ENCODE assay signal across 12 cellular contexts in genomic region chr13:51620165-51620983, GRCh38. TPM values are rescaled to one million over a fixed set of nuclear protein-coding genes. Genes with fewer than 3 reads are reported as not detected.
DNase-seq lines count a peak whose midpoint lies in the region; ATAC-seq and TF ChIP-seq lines count a peak whose summit lies in the region.
"Had no signal": no experiment of that assay in that cellular context is flagged by ENCODE, and none has a peak within 500 bp of the region (broad histone marks: within the 10 kb centered on the region; RNA-seq: fewer than 3 reads in every experiment).

No MANE protein-coding gene starts in this region.

- TF ChIP-seq POLR2A in IMR-90 (IDR thresholded peaks at IDR 0.05; ENCODE audit: low read depth, low read length) (no peak), tibial nerve (IDR thresholded peaks at IDR 0.05) (no peak)

- ATAC-seq in IMR-90 (ENCODE audit: low read depth) = no peak
- ATAC-seq in activated naive CD8-positive, alpha-beta T cell treated with anti-CD3 and anti-CD28 coated beads, Interleukin-2, amount 50 U/mL, for 24 hours = no peak
- no peak for ATAC-seq in stimulated activated naive B cell treated with anti-CD40 and anti-IgM and Interleukin-4, amounts not matched to agents 10 μg/mL and 1 μg/mL and 100 μg/mL, for 72 hours (replicated peaks)
- no peak for ATAC-seq in HG02840 (IDR thresholded peaks at IDR 0.05; ENCODE audit: low FRiP score, unreplicated experiment)

- in situ Hi-C loops in IMR-90 (cut with MboI; ENCODE audit: low sequenced_read_pairs) = no loop called here

- no peak overlapping the region for H3K4me2 ChIP-seq in IMR-90 (ENCODE audit: low read depth, low read length)

- peak overlapping the region; percentile 20 for H3K4ac ChIP-seq in IMR-90 (ENCODE audit: low read depth, low read length)

- peaks cover 43% of the 10 kb centered on the region for H3K4me1 Mint-ChIP-seq in activated naive CD8-positive, alpha-beta T cell treated with anti-CD3 and anti-CD28 coated beads, Interleukin-2, amount 50 U/mL, for 24 hours
- H3K4me1 Mint-ChIP-seq in stimulated activated naive B cell treated with anti-CD40 and anti-IgM and Interleukin-4, amounts not matched to agents 10 μg/mL and 1 μg/mL and 100 μg/mL, for 72 hours = peaks cover 27 to 35% of the 10 kb centered on the region in 2 donors

- peak overlapping the region; percentile 41 for H2BK120ac ChIP-seq in IMR-90 (ENCODE audit: low read depth, low read length)

- peaks cover 46 to 82% of the 10 kb centered on the region in 2 experiments for H3K79me1 ChIP-seq in IMR-90 (ENCODE audit: low read depth in 1 of 2, low read length in 2 of 2)

- H2BK20ac ChIP-seq in IMR-90 (ENCODE audit: low read depth, low read length) = peak overlapping the region; percentile 55; the same call in 1 of the 2 replicates

- no peak overlapping the region for H2AFZ ChIP-seq in IMR-90 (replicated peaks; ENCODE audit: low read length, poor library complexity)

- H3K4me3 ChIP-seq in IMR-90 (ENCODE audit: insufficient read depth, low read depth, low read length) (no peak overlapping the region), left ventricle myocardium inferior (no peak overlapping the region), tibial nerve (no peak overlapping the region)
- H3K4me3 ChIP-seq: ovary had no signal

- no peak for DNase-seq in IMR-90
- DNase-seq in activated naive CD8-positive, alpha-beta T cell treated with anti-CD3 and anti-CD28 coated beads, Interleukin-2, amount 50 U/mL, for 24 hours = no peak
- peak; percentile 38 for DNase-seq in left ventricle myocardium inferior
- no peak for DNase-seq in stimulated activated naive B cell treated with anti-CD40 and anti-IgM and Interleukin-4, amounts not matched to agents 10 μg/mL and 1 μg/mL and 100 μg/mL, for 72 hours
- DNase-seq in DMS153 (lab: John Stamatoyannopoulos, UW) = no peak
- no peak for DNase-seq in tibial nerve (ENCODE audit: low spot score in 2 of 2)
- DNase-seq in posterior vena cava (ENCODE audit: low spot score) = no peak
- DNase-seq: COR-L47, cortex of kidney, ovary had no signal

- H3K27ac ChIP-seq in IMR-90 (ENCODE audit: insufficient read depth, low read length) (no peak overlapping the region), left ventricle myocardium inferior (replicated peaks) (peak overlapping the region; percentile 70), tibial nerve (peak overlapping the region in 2 of 4 donors; percentile 12 to 75)
- H3K27ac ChIP-seq: ovary had no signal

- peaks cover 8% of the 10 kb centered on the region; the same call in 1 of the 2 replicates for H4K20me1 ChIP-seq in IMR-90 (ENCODE audit: insufficient read depth, low read length)

- no peaks in the 10 kb centered on the region for H3K27me3 Mint-ChIP-seq in activated naive CD8-positive, alpha-beta T cell treated with anti-CD3 and anti-CD28 coated beads, Interleukin-2, amount 50 U/mL, for 24 hours
- no peaks in the 10 kb centered on the region for H3K27me3 Mint-ChIP-seq in stimulated activated naive B cell treated with anti-CD40 and anti-IgM and Interleukin-4, amounts not matched to agents 10 μg/mL and 1 μg/mL and 100 μg/mL, for 72 hours

- H3K14ac ChIP-seq in IMR-90 (replicated peaks; ENCODE audit: low read depth, low read length) = peak overlapping the region; percentile 77

- H3K56ac ChIP-seq in IMR-90 (ENCODE audit: extremely low read depth, insufficient read depth, low read length) = no peak overlapping the region

- POLR2A ChIA-PET in IMR-90 (lab: Charles Lee; ENCODE audit: unreplicated experiment) = interaction anchor here (1.2 kb wide), 1 partner anchor 24 kb away, joined by 4 read pairs; no protein-coding TSS in a partner anchor

- H3K9me1 ChIP-seq in IMR-90 (ENCODE audit: insufficient read depth, low read length) = peaks cover 24% of the 10 kb centered on the region

- H3K4me3 Mint-ChIP-seq in activated naive CD8-positive, alpha-beta T cell treated with anti-CD3 and anti-CD28 coated beads, Interleukin-2, amount 50 U/mL, for 24 hours = no peak overlapping the region
- no peak overlapping the region for H3K4me3 Mint-ChIP-seq in stimulated activated naive B cell treated with anti-CD40 and anti-IgM and Interleukin-4, amounts not matched to agents 10 μg/mL and 1 μg/mL and 100 μg/mL, for 72 hours
- H3K4me3 Mint-ChIP-seq: activated T-helper 1 cell treated with anti-CD3 and anti-CD28 coated beads, Interleukin-12 subunit alpha, Interleukin-12 subunit beta, Interleukin-2, Interleukin-4 antibody, amounts not matched to agents 30 ng/mL and 10 ng/mL and 1 ng/mL, durations not matched to agents 14 hours and 24 hours and 36 hours had no signal

- no peak overlapping the region for H2AK9ac ChIP-seq in IMR-90 (replicated peaks; ENCODE audit: low read depth, low read length, poor library complexity)

- peaks cover 15% of the 10 kb centered on the region for H3K4me1 ChIP-seq in IMR-90 (ENCODE audit: control insufficient read depth, insufficient read depth, low read length)
- peaks cover 75% of the 10 kb centered on the region for H3K4me1 ChIP-seq in left ventricle myocardium inferior
- H3K4me1 ChIP-seq in tibial nerve = peaks cover 0 to 55% (median 10%) of the 10 kb centered on the region in 4 donors

- WGBS in IMR-90 (ENCODE audit: extremely low coverage in 2 of 2, insufficient read length in 1 of 2), 2 experiments = 89% methylated on average over 4 of the region's 11 CpGs; no CpG with 5 or more reads in 1 of the 2 experiments
- WGBS in tibial nerve, 2 donors = 61 to 71% methylated on average over 11 of the region's 11 CpGs

- H3K18ac ChIP-seq in IMR-90 (ENCODE audit: low read depth, low read length) = peak overlapping the region; percentile 55

- peak overlapping the region; percentile 34 for H4K5ac ChIP-seq in IMR-90 (ENCODE audit: low read depth, low read length)

- H3K9me3 ChIP-seq in IMR-90 (ENCODE audit: control insufficient read depth, insufficient read depth, low read length) (no peaks in the 10 kb centered on the region), left ventricle myocardium inferior (replicated peaks) (no peaks in the 10 kb centered on the region), tibial nerve (no peaks in the 10 kb centered on the region)
- H3K9me3 ChIP-seq: ovary had no signal

- peak overlapping the region; percentile 87; the same call in 2 of the 3 replicates for H2BK15ac ChIP-seq in IMR-90 (ENCODE audit: low read depth, low read length)

- intact Hi-C loops in IMR-90 (cut with micrococcal nuclease) = no loop called here
- intact Hi-C loops in left ventricle myocardium inferior (cut with micrococcal nuclease) = no loop called here
- intact Hi-C loops in posterior vena cava (cut with DNase I) = no loop called here

- peak overlapping the region; percentile 52; the same call in 1 of the 2 replicates for H2AK5ac ChIP-seq in IMR-90 (ENCODE audit: low read depth, low read length)

- H3K27me3 ChIP-seq in IMR-90 (ENCODE audit: control insufficient read depth, insufficient read depth, low read length) (no peaks in the 10 kb centered on the region), left ventricle myocardium inferior (ENCODE audit: low read depth) (no peaks in the 10 kb centered on the region), tibial nerve (no peaks in the 10 kb centered on the region)
- H3K27me3 ChIP-seq: ovary had no signal

- H3K36me3 Mint-ChIP-seq in activated naive CD8-positive, alpha-beta T cell treated with anti-CD3 and anti-CD28 coated beads, Interleukin-2, amount 50 U/mL, for 24 hours (ENCODE audit: low read depth) = no peaks in the 10 kb centered on the region
- peaks cover 6 to 11% of the 10 kb centered on the region in 2 donors for H3K36me3 Mint-ChIP-seq in stimulated activated naive B cell treated with anti-CD40 and anti-IgM and Interleukin-4, amounts not matched to agents 10 μg/mL and 1 μg/mL and 100 μg/mL, for 72 hours

- BruUV-seq in IMR-90 (replicated peaks; lab: Mats Ljungman, UMichigan) = no TSS peak

- TF ChIP-seq EP300 in tibial nerve (IDR thresholded peaks at IDR 0.05) = no peak

- H3K23ac ChIP-seq in IMR-90 (ENCODE audit: low read depth, low read length) = peak overlapping the region; percentile 56; the same call in 1 of the 2 replicates

- TF ChIP-seq CTCF in IMR-90 (conservative IDR thresholded peaks at IDR 0.05; ENCODE audit: low read depth, low read length) (no peak), left ventricle myocardium inferior (IDR thresholded peaks at IDR 0.05; ENCODE audit: borderline replicate concordance) (no peak), tibial nerve (IDR thresholded peaks at IDR 0.05) (no peak)

- H3K9ac ChIP-seq in IMR-90 (ENCODE audit: low read depth, low read length) = no peak overlapping the region

- no peaks in the 10 kb centered on the region for H3K9me3 Mint-ChIP-seq in activated naive CD8-positive, alpha-beta T cell treated with anti-CD3 and anti-CD28 coated beads, Interleukin-2, amount 50 U/mL, for 24 hours
- H3K9me3 Mint-ChIP-seq in stimulated activated naive B cell treated with anti-CD40 and anti-IgM and Interleukin-4, amounts not matched to agents 10 μg/mL and 1 μg/mL and 100 μg/mL, for 72 hours = no peaks in the 10 kb centered on the region
- H3K9me3 Mint-ChIP-seq: activated T-helper 1 cell treated with anti-CD3 and anti-CD28 coated beads, Interleukin-12 subunit alpha, Interleukin-12 subunit beta, Interleukin-2, Interleukin-4 antibody, amounts not matched to agents 30 ng/mL and 10 ng/mL and 1 ng/mL, durations not matched to agents 14 hours and 24 hours and 36 hours had no signal

- no peak for TF ChIP-seq RAD21 in IMR-90 (IDR thresholded peaks at IDR 0.05; ENCODE audit: low read length)

- CTCF ChIA-PET in IMR-90 (lab: Yijun Ruan, JAX) = no interaction called here

- peak overlapping the region; percentile 44 for H3K27ac Mint-ChIP-seq in activated naive CD8-positive, alpha-beta T cell treated with anti-CD3 and anti-CD28 coated beads, Interleukin-2, amount 50 U/mL, for 24 hours
- H3K27ac Mint-ChIP-seq in stimulated activated naive B cell treated with anti-CD40 and anti-IgM and Interleukin-4, amounts not matched to agents 10 μg/mL and 1 μg/mL and 100 μg/mL, for 72 hours = peak overlapping the region; percentile 63
- H3K27ac Mint-ChIP-seq: activated T-helper 1 cell treated with anti-CD3 and anti-CD28 coated beads, Interleukin-12 subunit alpha, Interleukin-12 subunit beta, Interleukin-2, Interleukin-4 antibody, amounts not matched to agents 30 ng/mL and 10 ng/mL and 1 ng/mL, durations not matched to agents 14 hours and 24 hours and 36 hours had no signal

- H3K36me3 ChIP-seq in IMR-90 (ENCODE audit: control insufficient read depth, insufficient read depth, low read length) (no peaks in the 10 kb centered on the region), left ventricle myocardium inferior (no peaks in the 10 kb centered on the region), tibial nerve (no peaks in the 10 kb centered on the region)
- H3K36me3 ChIP-seq: ovary had no signal

- peak overlapping the region; percentile 40 for H4K91ac ChIP-seq in IMR-90 (ENCODE audit: insufficient read depth, low read depth, low read length)

- dilution Hi-C loops in IMR-90 (cut with HindIII; ENCODE audit: low sequenced_read_pairs, unreplicated experiment) = no loop called here

- peak overlapping the region; percentile 36 to 50; a peak in 2 of 4 replicates for H4K8ac ChIP-seq in IMR-90 (ENCODE audit: low read depth in 2 of 2, low read length in 2 of 2)

- no peak overlapping the region for H2BK5ac ChIP-seq in IMR-90 (ENCODE audit: low read depth, low read length, poor library complexity, severe bottlenecking)

RNA-seq across cellular contexts. Expression of gene WDFY2, which starts 36.1 kb away (rescaled TPM):
- 4.3 and 6.7 TPM in 2 replicates for total RNA-seq in IMR-90 (2012; rRNA removed)
- polyA plus RNA-seq in IMR-90 (2012; rRNA removed) = 4.3 and 5.4 TPM in 2 replicates
- polyA plus RNA-seq in IMR-90 (2012; cell fraction: cytosol; rRNA removed) = 1.5 and 1.8 TPM in 2 replicates
- 10.1 and 27.3 TPM in 2 replicates for polyA plus RNA-seq in IMR-90 (2012; cell fraction: nucleus; rRNA removed; ENCODE audit: low replicate concordance)
- 4.5 TPM for total RNA-seq in left ventricle myocardium inferior
- total RNA-seq in tibial nerve = 10 to 100 TPM; 12.9 to 23.2 (median 17.1) TPM
- 10 to 100 TPM; 10.6 to 13.0 TPM for total RNA-seq in posterior vena cava
